ENCODE assay signal across 28 cellular contexts in the genomic region with DNA sequence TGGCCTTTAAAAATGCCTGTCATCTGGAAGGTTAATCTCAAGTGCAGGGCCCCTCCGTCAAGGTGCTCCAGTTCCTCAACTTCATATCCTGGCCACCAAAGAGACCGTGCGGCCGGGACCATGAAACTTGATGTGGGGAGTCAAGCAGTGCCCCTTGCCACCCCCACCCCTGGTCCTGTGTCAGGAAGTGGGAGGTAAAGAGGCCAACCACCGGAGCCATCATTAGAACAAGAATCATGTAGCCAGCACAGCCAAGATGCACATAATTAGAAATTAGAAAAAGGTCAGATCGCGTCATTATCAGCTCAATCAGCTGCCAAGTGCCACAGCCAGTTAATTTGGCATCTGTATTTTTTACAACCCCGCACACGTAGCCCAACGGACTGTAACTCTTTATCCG.
A peak's percentile ranks its signal among the peaks of the same experiment; 100 is the strongest.
DNase-seq lines count a peak whose midpoint lies in the region; ATAC-seq, FAIRE-seq and TF ChIP-seq lines count a peak whose summit lies in the region.
"Had no signal": no experiment of that assay in that cellular context is flagged by ENCODE, and none has a peak within 500 bp of the region (broad histone marks: within the 10 kb centered on the region; RNA-seq: fewer than 3 reads in every experiment).

No MANE protein-coding gene starts in this region.

- peak; percentile 43 for DNase-seq in cardiac septum (ENCODE audit: low spot score)
- DNase-seq in Right ventricle myocardium inferior (ENCODE audit: missing footprints): no peak
- DNase-seq in IMR-90: no peak
- no peak for DNase-seq in H1 (ENCODE audit: low read depth in 1 of 2, low spot score in 2 of 2)
- DNase-seq in posterior vena cava (ENCODE audit: low spot score): peak; percentile 22
- DNase-seq in AG08395 (ENCODE audit: low spot score): no peak
- DNase-seq in epidermal melanocyte (ENCODE audit: insufficient read length, low spot score): no peak
- no peak for DNase-seq in activated CD4-positive, alpha-beta memory T cell treated with anti-CD3 and anti-CD28 coated beads for 36 hours
- DNase-seq: BE2C; C1 segment of cervical spinal cord; CD4-positive, CD25-positive, alpha-beta regulatory T cell; CD8-positive, alpha-beta memory T cell; COR-L47; DMS 273 treated with DMSO at 0.1 percent for 48 hours; DMS153; DMS53; DMS79; DND-41; EL; GDM1 had no signal

- dilution Hi-C loops in IMR-90 (cut with HindIII; ENCODE audit: low sequenced_read_pairs, unreplicated experiment): no loop called here

- WGBS in IMR-90 (ENCODE audit: extremely low coverage in 2 of 2, insufficient read length in 1 of 2), 2 experiments: 83% methylated on average over 4 of the region's 11 CpGs; no CpG with 5 or more reads in 1 of the 2 experiments
- WGBS in H1 (ENCODE audit: extremely low coverage in 1 of 2, insufficient coverage in 1 of 2, insufficient read length in 1 of 2, insufficient replicate concordance in 2 of 2, low coverage in 1 of 2, low lambda C conversion rate in 2 of 2, missing lambda C conversion rate in 1 of 2), 2 experiments: 96% methylated on average over 11 of the region's 11 CpGs; no CpG with 5 or more reads in 1 of the 2 experiments

- TF ChIP-seq RAD21 in IMR-90 (IDR thresholded peaks at IDR 0.05; ENCODE audit: low read length): no peak
- TF ChIP-seq RAD21 in H1 (IDR thresholded peaks at IDR 0.05 in 1 of 2, conservative IDR thresholded peaks at IDR 0.05 in 1 of 2; ENCODE audit: low read depth in 2 of 2, low read length in 2 of 2): no peak

- no peak for TF ChIP-seq POLR2A in IMR-90 (IDR thresholded peaks at IDR 0.05; ENCODE audit: low read depth, low read length)
- no peak for TF ChIP-seq POLR2A in H1 (IDR thresholded peaks at IDR 0.05; ENCODE audit: control extremely low read depth in 1 of 2, low read depth in 2 of 2, low read length in 2 of 2)

- no peaks in the 10 kb centered on the region for H3K9me3 Mint-ChIP-seq in activated CD4-positive, alpha-beta memory T cell treated with anti-CD3 and anti-CD28 coated beads for 36 hours
- H3K9me3 Mint-ChIP-seq: CD4-positive, alpha-beta memory T cell; CD4-positive, CD25-positive, alpha-beta regulatory T cell; CD8-positive, alpha-beta memory T cell had no signal

- H3K56ac ChIP-seq in IMR-90 (ENCODE audit: extremely low read depth, insufficient read depth, low read length): no peak overlapping the region
- H3K56ac ChIP-seq in H1 (replicated peaks; ENCODE audit: insufficient read length, low read depth, low read length): no peak overlapping the region

- H3K4me3 ChIP-seq in IMR-90 (ENCODE audit: insufficient read depth, low read depth, low read length) (no peak overlapping the region), H1 (ENCODE audit: extremely low read depth in 1 of 4, insufficient read depth in 2 of 4, low read depth in 3 of 4, low read length in 4 of 4) (no peak overlapping the region)
- H3K4me3 ChIP-seq: A549, BLaER1, GM12878 had no signal

- TF ChIP-seq EP300 in H1 (IDR thresholded peaks at IDR 0.05; ENCODE audit: borderline replicate concordance in 1 of 2, low read depth in 2 of 2, low read length in 2 of 2): no peak

- H3K23me2 ChIP-seq in H1 (ENCODE audit: low read depth, low read length): no peaks in the 10 kb centered on the region

- H3K4me3 Mint-ChIP-seq in activated CD4-positive, alpha-beta memory T cell treated with anti-CD3 and anti-CD28 coated beads for 36 hours: no peak overlapping the region
- H3K4me3 Mint-ChIP-seq: CD14-positive monocyte; CD4-positive, alpha-beta memory T cell; CD8-positive, alpha-beta memory T cell had no signal

- intact Hi-C loops in cardiac septum (cut with DNase I) (no loop called here), Right ventricle myocardium inferior (cut with DNase I) (no loop called here), IMR-90 (cut with micrococcal nuclease) (no loop called here), posterior vena cava (cut with DNase I) (loop anchor here in 1 of 2 donors (5.0 kb wide), 1 partner anchor 41 kb away; no protein-coding TSS in a partner anchor)
- intact Hi-C loops in activated CD4-positive, alpha-beta memory T cell treated with anti-CD3 and anti-CD28 coated beads for 36 hours (cut with micrococcal nuclease): no loop called here

- no peak for FAIRE-seq in H1 (lab: Jason Lieb, UNC)
- FAIRE-seq: A549, GM12878, GM12892, GM18507 had no signal

- no peak overlapping the region for H4K8ac ChIP-seq in IMR-90 (ENCODE audit: low read depth in 2 of 2, low read length in 2 of 2)
- H4K8ac ChIP-seq in H1 (ENCODE audit: extremely low read depth, insufficient read depth, low read length): no peak overlapping the region

- H2BK15ac ChIP-seq in IMR-90 (ENCODE audit: low read depth, low read length) (no peak overlapping the region), H1 (ENCODE audit: low read length) (peak overlapping the region; percentile 46; the same call in 1 of the 2 replicates)

- H3K36me3 Mint-ChIP-seq in activated CD4-positive, alpha-beta memory T cell treated with anti-CD3 and anti-CD28 coated beads for 36 hours: no peaks in the 10 kb centered on the region
- H3K36me3 Mint-ChIP-seq: CD14-positive monocyte; CD4-positive, alpha-beta memory T cell; CD4-positive, CD25-positive, alpha-beta regulatory T cell; CD8-positive, alpha-beta memory T cell had no signal

- H2BK120ac ChIP-seq in IMR-90 (ENCODE audit: low read depth, low read length): no peak overlapping the region
- H2BK120ac ChIP-seq in H1 (replicated peaks; ENCODE audit: low read depth, low read length): no peak overlapping the region

- POLR2A ChIA-PET in IMR-90 (lab: Charles Lee; ENCODE audit: unreplicated experiment) (no interaction called here), H1 (lab: Charles Lee; ENCODE audit: partially characterized antibody) (interaction anchor here (2.0 kb wide), 1 partner anchor 17 kb away, joined by 6 read pairs; no protein-coding TSS in a partner anchor)
- POLR2A ChIA-PET in activated CD4-positive, alpha-beta memory T cell treated with anti-CD3 and anti-CD28 coated beads for 36 hours (lab: Charles Lee): no interaction called here

- H3K9me1 ChIP-seq in IMR-90 (ENCODE audit: insufficient read depth, low read length): peaks cover 4% of the 10 kb centered on the region; the same call in 1 of the 2 replicates

- H3K4me2 ChIP-seq in IMR-90 (ENCODE audit: low read depth, low read length) (no peak overlapping the region), H1 (ENCODE audit: insufficient read depth in 1 of 2, low read depth in 2 of 2, low read length in 2 of 2) (no peak overlapping the region)
- H3K4me2 ChIP-seq: A549, BLaER1 had no signal

- no peaks in the 10 kb centered on the region for H3K27me3 ChIP-seq in IMR-90 (ENCODE audit: control insufficient read depth, insufficient read depth, low read length)
- H3K27me3 ChIP-seq in H1 (replicated peaks in 1 of 4; ENCODE audit: control insufficient read depth in 3 of 4, extremely low read depth in 1 of 4, insufficient read depth in 3 of 4, low read length in 3 of 4): no peaks in the 10 kb centered on the region
- H3K27me3 ChIP-seq: BE2C, BLaER1 had no signal

- no peak overlapping the region for H4K91ac ChIP-seq in IMR-90 (ENCODE audit: insufficient read depth, low read depth, low read length)
- H4K91ac ChIP-seq in H1 (replicated peaks; ENCODE audit: insufficient read length, low read length): no peak overlapping the region

- H2AK5ac ChIP-seq in IMR-90 (ENCODE audit: low read depth, low read length): no peak overlapping the region
- no peak overlapping the region for H2AK5ac ChIP-seq in H1 (ENCODE audit: low read depth, low read length)

- H3K36me3 ChIP-seq in IMR-90 (ENCODE audit: control insufficient read depth, insufficient read depth, low read length): no peaks in the 10 kb centered on the region
- no peaks in the 10 kb centered on the region for H3K36me3 ChIP-seq in H1 (ENCODE audit: control insufficient read depth in 2 of 4, insufficient read depth in 4 of 4, low read length in 3 of 4)
- H3K36me3 ChIP-seq: BE2C, BLaER1 had no signal

- BruUV-seq in IMR-90 (replicated peaks; lab: Mats Ljungman, UMichigan): no TSS peak

- TF ChIP-seq CTCF in IMR-90 (conservative IDR thresholded peaks at IDR 0.05; ENCODE audit: low read depth, low read length) (no peak), H1 (IDR thresholded peaks at IDR 0.05; ENCODE audit: control extremely low read depth in 1 of 3, insufficient read depth in 1 of 3, low read depth in 1 of 3, low read length in 3 of 3) (no peak)

- no peak overlapping the region for H3K9ac ChIP-seq in IMR-90 (ENCODE audit: low read depth, low read length)
- H3K9ac ChIP-seq in H1 (replicated peaks in 1 of 4; ENCODE audit: extremely low read depth in 1 of 4, low read depth in 3 of 4, low read length in 3 of 4): no peak overlapping the region
- H3K9ac ChIP-seq: BLaER1 had no signal

- H2AFZ ChIP-seq in IMR-90 (replicated peaks; ENCODE audit: low read length, poor library complexity) (no peak overlapping the region), H1 (ENCODE audit: low read length) (no peak overlapping the region)

- no peak for ATAC-seq in Right ventricle myocardium inferior
- no peak for ATAC-seq in IMR-90 (ENCODE audit: low read depth)
- ATAC-seq: A549, GM12878 had no signal

- no peaks in the 10 kb centered on the region for H3K9me3 ChIP-seq in IMR-90 (ENCODE audit: control insufficient read depth, insufficient read depth, low read length)
- no peaks in the 10 kb centered on the region for H3K9me3 ChIP-seq in H1 (ENCODE audit: insufficient read depth in 2 of 2, low read depth in 1 of 2, low read length in 1 of 2)
- H3K9me3 ChIP-seq: A549, BE2C, BLaER1 had no signal

- H3K14ac ChIP-seq in IMR-90 (replicated peaks; ENCODE audit: low read depth, low read length) (no peak overlapping the region), H1 (ENCODE audit: insufficient read length) (no peak overlapping the region)

- H4K20me1 ChIP-seq in IMR-90 (ENCODE audit: insufficient read depth, low read length) (no peaks in the 10 kb centered on the region), H1 (replicated peaks in 1 of 2; ENCODE audit: control insufficient read depth in 1 of 2, insufficient read depth in 2 of 2, low read length in 2 of 2) (no peaks in the 10 kb centered on the region)
- H4K20me1 ChIP-seq: BLaER1 had no signal

- CTCF ChIA-PET in IMR-90 (lab: Yijun Ruan, JAX) (no interaction called here), H1 (lab: Charles Lee; ENCODE audit: partially characterized antibody) (interaction anchor here (0.9 to 2.4 kb wide), 11 partner anchors 9 to 270 kb away, joined by 3 to 9 read pairs (median 4); no protein-coding TSS in a partner anchor)
- CTCF ChIA-PET in activated CD4-positive, alpha-beta memory T cell treated with anti-CD3 and anti-CD28 coated beads for 36 hours (lab: Charles Lee): no interaction called here

- H2BK20ac ChIP-seq in IMR-90 (ENCODE audit: low read depth, low read length) (peak overlapping the region; percentile 23; the same call in 1 of the 2 replicates), H1 (ENCODE audit: low read length) (no peak overlapping the region)

- H3K4me1 Mint-ChIP-seq in activated CD4-positive, alpha-beta memory T cell treated with anti-CD3 and anti-CD28 coated beads for 36 hours (ENCODE audit: low read depth): no peaks in the 10 kb centered on the region
- H3K4me1 Mint-ChIP-seq: CD14-positive monocyte; CD4-positive, alpha-beta memory T cell; CD4-positive, CD25-positive, alpha-beta regulatory T cell; CD8-positive, alpha-beta memory T cell had no signal

- H3K4ac ChIP-seq in IMR-90 (ENCODE audit: low read depth, low read length): no peak overlapping the region
- H3K4ac ChIP-seq in H1 (replicated peaks; ENCODE audit: insufficient read length, low read depth, low read length): no peak overlapping the region

- H2BK12ac ChIP-seq in H1 (ENCODE audit: low read depth, low read length): no peak overlapping the region

- H3K4me1 ChIP-seq in IMR-90 (ENCODE audit: control insufficient read depth, insufficient read depth, low read length): peaks cover 13% of the 10 kb centered on the region
- H3K4me1 ChIP-seq in H1 (replicated peaks in 1 of 4; ENCODE audit: control insufficient read depth in 3 of 4, insufficient read depth in 4 of 4, low read length in 3 of 4): peaks cover 0 to 9% (median 7%) of the 10 kb centered on the region in 4 experiments; a peak in 6 of 7 replicates
- H3K4me1 ChIP-seq: A549, BE2C, BLaER1 had no signal

- H3K27ac ChIP-seq in IMR-90 (ENCODE audit: insufficient read depth, low read length) (no peak overlapping the region), H1 (ENCODE audit: low read depth, low read length) (no peak overlapping the region)
- H3K27ac ChIP-seq: 22Rv1, A549, BLaER1 had no signal

- in situ Hi-C loops in IMR-90 (cut with MboI; ENCODE audit: low sequenced_read_pairs): no loop called here

- H3K79me2 ChIP-seq in H1 (ENCODE audit: control insufficient read depth in 1 of 2, insufficient read depth in 2 of 2, low read length in 2 of 2): no peaks in the 10 kb centered on the region

- peaks cover 1% of the 10 kb centered on the region for H3K27me3 Mint-ChIP-seq in activated CD4-positive, alpha-beta memory T cell treated with anti-CD3 and anti-CD28 coated beads for 36 hours

- no peak overlapping the region for H2BK5ac ChIP-seq in IMR-90 (ENCODE audit: low read depth, low read length, poor library complexity, severe bottlenecking)
- H2BK5ac ChIP-seq in H1 (ENCODE audit: low read depth, low read length): no peak overlapping the region

- H4K5ac ChIP-seq in IMR-90 (ENCODE audit: low read depth, low read length): no peak overlapping the region
- H4K5ac ChIP-seq in H1 (ENCODE audit: insufficient read length, low read depth, low read length): no peak overlapping the region

- H2AK9ac ChIP-seq in IMR-90 (replicated peaks; ENCODE audit: low read depth, low read length, poor library complexity): no peak overlapping the region

- H3K79me1 ChIP-seq in IMR-90 (ENCODE audit: low read depth in 1 of 2, low read length in 2 of 2) (no peaks in the 10 kb centered on the region), H1 (ENCODE audit: low read depth, low read length) (no peaks in the 10 kb centered on the region)

- H3K18ac ChIP-seq in IMR-90 (ENCODE audit: low read depth, low read length): no peak overlapping the region
- H3K18ac ChIP-seq in H1 (ENCODE audit: extremely low read depth, low read length): no peak overlapping the region

- H3K23ac ChIP-seq in IMR-90 (ENCODE audit: low read depth, low read length) (no peak overlapping the region), H1 (ENCODE audit: insufficient read length) (no peak overlapping the region)

- H3K27ac Mint-ChIP-seq in activated CD4-positive, alpha-beta memory T cell treated with anti-CD3 and anti-CD28 coated beads for 36 hours: no peak overlapping the region
- H3K27ac Mint-ChIP-seq: CD4-positive, alpha-beta memory T cell; CD4-positive, CD25-positive, alpha-beta regulatory T cell; CD8-positive, alpha-beta memory T cell had no signal

Comparison
In these comparisons a context has a peak if more than half of its experiments do, and no peak if none do; other contexts are left out.
1. DNase-seq: peak in cardiac septum (single experiment) and posterior vena cava (single experiment); none in Right ventricle myocardium inferior (single experiment), IMR-90 (single experiment), H1 (0 of 2), AG08395 (single experiment), epidermal melanocyte (single experiment) and activated CD4-positive, alpha-beta memory T cell treated with anti-CD3 and anti-CD28 coated beads for 36 hours (single experiment).